Comparison of ENCODE assay signal across 17 cellular contexts in genomic region chr3:104066658-104067057, GRCh38.
DNase-seq lines count a peak whose midpoint lies in the region; ATAC-seq, FAIRE-seq and TF ChIP-seq lines count a peak whose summit lies in the region.
"Had no signal": no experiment of that assay in that cellular context is flagged by ENCODE, and none has a peak within 500 bp of the region (broad histone marks: within the 10 kb centered on the region; RNA-seq: fewer than 3 reads in every experiment).

No MANE protein-coding gene starts in this region.

- H3K9me3 ChIP-seq in T-helper 17 cell (ENCODE audit: control insufficient read depth, low read length, poor library complexity, severe bottlenecking), result no peaks in the 10 kb centered on the region
- H3K9me3 ChIP-seq: tibial artery had no signal

- H3K36me3 Mint-ChIP-seq in T-helper 17 cell (ENCODE audit: low read depth), result no peaks in the 10 kb centered on the region

- FAIRE-seq in GM12892 (lab: Jason Lieb, UNC), result no peak

- in situ Hi-C loops in Caki2 (cut with HindIII; ENCODE audit: low pct_unique_long_range_greater_than_20kb, low sequenced_read_pairs), result no loop called here
- in situ Hi-C loops in brain microvascular endothelial cell (cut with HindIII; ENCODE audit: low pct_ligation_motif_present, low sequenced_read_pairs), result no loop called here

- H3K36me3 ChIP-seq in brain microvascular endothelial cell (replicated peaks) (no peaks in the 10 kb centered on the region), kidney epithelial cell (ENCODE audit: control insufficient read depth, insufficient read depth, low read length) (no peaks in the 10 kb centered on the region)
- H3K36me3 ChIP-seq: tibial artery had no signal

- H3K4me3 ChIP-seq in brain microvascular endothelial cell (ENCODE audit: low read depth, low read length), result no peak overlapping the region
- H3K4me3 ChIP-seq in kidney epithelial cell (ENCODE audit: low read depth, low read length), result no peak overlapping the region
- H3K4me3 ChIP-seq: tibial artery had no signal

- no peak overlapping the region for H3K27ac ChIP-seq in brain microvascular endothelial cell
- H3K27ac ChIP-seq: tibial artery had no signal

- no peaks in the 10 kb centered on the region for H3K4me1 Mint-ChIP-seq in T-helper 17 cell
- H3K4me1 Mint-ChIP-seq: activated CD4-positive, alpha-beta T cell treated with anti-CD3 and anti-CD28 coated beads, Interleukin-2, amount 10 ng/mL, durations not matched to agents 7 days and 5 days had no signal

- H3K27me3 ChIP-seq in brain microvascular endothelial cell (replicated peaks) (no peaks in the 10 kb centered on the region), kidney epithelial cell (ENCODE audit: control insufficient read depth, insufficient read depth, low read length) (no peaks in the 10 kb centered on the region)
- H3K27me3 ChIP-seq: tibial artery had no signal

- TF ChIP-seq CTCF in brain microvascular endothelial cell (IDR thresholded peaks at IDR 0.05; ENCODE audit: low read depth, low read length, missing control alignments) (no peak), kidney epithelial cell (IDR thresholded peaks at IDR 0.05; ENCODE audit: insufficient read depth, low read length, poor library complexity, severe bottlenecking) (no peak)

- H3K4me3 Mint-ChIP-seq in T-helper 17 cell, result no peak overlapping the region
- H3K4me3 Mint-ChIP-seq: activated CD4-positive, alpha-beta T cell treated with anti-CD3 and anti-CD28 coated beads, Interleukin-2, amount 10 ng/mL, durations not matched to agents 7 days and 5 days; activated T-cell treated with anti-CD3 and anti-CD28 coated beads, Interleukin-2, amount 50 U/mL, for 4 hours had no signal

- no peak for TF ChIP-seq POLR2A in GM12892 (IDR thresholded peaks at IDR 0.05; ENCODE audit: low read depth, low read length)

- DNase-seq in Caki2 (ENCODE audit: low read depth) (peak; percentile 3), M059J (ENCODE audit: low read depth) (peak; percentile 49), brain microvascular endothelial cell (peak; percentile 46), kidney epithelial cell (ENCODE audit: low read depth) (peak; percentile 23), T-helper 17 cell (no peak), NCI-H2196 treated with DMSO at 0.1 percent for 48 hours (lab: John Stamatoyannopoulos, UW; ENCODE audit: unreplicated experiment) (no peak), GM12892 (ENCODE audit: insufficient read length) (no peak)
- DNase-seq in stimulated activated naive CD4-positive, alpha-beta T cell (lab: John Stamatoyannopoulos, UW), result no peak
- DNase-seq: activated CD4-positive, alpha-beta T cell treated with anti-CD3 and anti-CD28 coated beads, Interleukin-2, amount 10 ng/mL, durations not matched to agents 7 days and 5 days; activated T-cell treated with anti-CD3 and anti-CD28 coated beads, Interleukin-2, amount 50 U/mL, for 4 hours; glutamatergic neuron; left cardiac atrium; NCI-H1417; NCI-H510A treated with DMSO at 0.1 percent for 48 hours; RPMI8226; tibial artery had no signal

- ATAC-seq in T-helper 17 cell, result no peak
- ATAC-seq: activated T-cell treated with anti-CD3 and anti-CD28 coated beads, Interleukin-2, amount 50 U/mL, for 4 hours had no signal

- no peaks in the 10 kb centered on the region for H3K27me3 Mint-ChIP-seq in T-helper 17 cell
- H3K27me3 Mint-ChIP-seq: activated CD4-positive, alpha-beta T cell treated with anti-CD3 and anti-CD28 coated beads, Interleukin-2, amount 10 ng/mL, durations not matched to agents 7 days and 5 days; progenitor cell of endocrine pancreas had no signal

- no peak overlapping the region for H3K27ac Mint-ChIP-seq in T-helper 17 cell
- H3K27ac Mint-ChIP-seq: activated CD4-positive, alpha-beta T cell treated with anti-CD3 and anti-CD28 coated beads, Interleukin-2, amount 10 ng/mL, durations not matched to agents 7 days and 5 days; progenitor cell of endocrine pancreas had no signal

Comparison
In these comparisons a context has a peak if more than half of its experiments do, and no peak if none do; other contexts are left out.
1. DNase-seq: peak in Caki2 (single experiment), M059J (single experiment), brain microvascular endothelial cell (single experiment) and kidney epithelial cell (single experiment); none in T-helper 17 cell (0 of 3), NCI-H2196 treated with DMSO at 0.1 percent for 48 hours (single experiment), GM12892 (single experiment) and stimulated activated naive CD4-positive, alpha-beta T cell (0 of 6).